Comparison of ENCODE assay signal across 14 cellular contexts in genomic region chr5:10540036-10540544, GRCh38. TPM values are rescaled to one million over a fixed set of nuclear protein-coding genes. Genes with fewer than 3 reads are reported as not detected.
DNase-seq lines count a peak whose midpoint lies in the region; ATAC-seq and TF ChIP-seq lines count a peak whose summit lies in the region.
"Had no signal": no experiment of that assay in that cellular context is flagged by ENCODE, and none has a peak within 500 bp of the region (broad histone marks: within the 10 kb centered on the region; RNA-seq: fewer than 3 reads in every experiment).

No MANE protein-coding gene starts in this region.

- H4K20me1 ChIP-seq in BLaER1 treated with 17β-estradiol and CSF1 and Interleukin-3, amounts not matched to agents 10 nM and 100 nM = no peaks in the 10 kb centered on the region

- WGBS in spleen, 5 donors = 69 to 80% (median 78%) methylated on average over 11 of the region's 11 CpGs
- WGBS in esophagus squamous epithelium, 2 donors = 85 to 86% methylated on average over 1 to 9 of the region's 11 CpGs

- H3K9me3 ChIP-seq in BLaER1 treated with 17β-estradiol and CSF1 and Interleukin-3, amounts not matched to agents 10 nM and 100 nM (replicated peaks in 1 of 11) = no peaks in the 10 kb centered on the region
- H3K9me3 ChIP-seq in RWPE2 (ENCODE audit: severe bottlenecking) (no peaks in the 10 kb centered on the region), spleen (no peaks in the 10 kb centered on the region), esophagus squamous epithelium (no peaks in the 10 kb centered on the region)

- H3K27me3 ChIP-seq in BLaER1 treated with 17β-estradiol and CSF1 and Interleukin-3, amounts not matched to agents 10 nM and 100 nM = no peaks in the 10 kb centered on the region
- H3K27me3 ChIP-seq in RWPE2 (ENCODE audit: insufficient read depth, poor library complexity, severe bottlenecking) = no peaks in the 10 kb centered on the region
- peaks cover 0 to 4% (median 0%) of the 10 kb centered on the region in 7 donors for H3K27me3 ChIP-seq in spleen (replicated peaks in 1 of 7)
- H3K27me3 ChIP-seq in esophagus squamous epithelium = peaks cover 0 to 30% (median 0%) of the 10 kb centered on the region in 4 donors

- no peaks in the 10 kb centered on the region for H3K36me3 ChIP-seq in BLaER1 treated with 17β-estradiol and CSF1 and Interleukin-3, amounts not matched to agents 10 nM and 100 nM
- no peaks in the 10 kb centered on the region for H3K36me3 ChIP-seq in RWPE2 (ENCODE audit: low read depth)
- H3K36me3 ChIP-seq in spleen = no peaks in the 10 kb centered on the region
- H3K36me3 ChIP-seq in esophagus squamous epithelium = no peaks in the 10 kb centered on the region

- H3K4me3 ChIP-seq in BLaER1 treated with 17β-estradiol and CSF1 and Interleukin-3, amounts not matched to agents 10 nM and 100 nM = no peak overlapping the region
- H3K4me3 ChIP-seq in RWPE2 (ENCODE audit: severe bottlenecking) (no peak overlapping the region), spleen (no peak overlapping the region), esophagus squamous epithelium (no peak overlapping the region)
- H3K4me3 ChIP-seq: GM12878, GM23248 had no signal

- peak overlapping the region in 8 of 11 experiments; percentile 21 to 97 (median 87); a peak in 14 of 22 replicates for H3K4me2 ChIP-seq in BLaER1 treated with 17β-estradiol and CSF1 and Interleukin-3, amounts not matched to agents 10 nM and 100 nM

- intact Hi-C loops in spleen (cut with DNase I; ENCODE audit: low total_unique reads) = no loop called here
- intact Hi-C loops in esophagus squamous epithelium (cut with DNase I) = no loop called here

- no peak for ATAC-seq in RWPE2 (ENCODE audit: low read depth)
- ATAC-seq: GM12878, HCT116 had no signal

- peaks cover 30 to 61% (median 52%) of the 10 kb centered on the region in 10 experiments for H3K4me1 ChIP-seq in BLaER1 treated with 17β-estradiol and CSF1 and Interleukin-3, amounts not matched to agents 10 nM and 100 nM
- H3K4me1 ChIP-seq in RWPE2 (ENCODE audit: insufficient read depth, poor library complexity, severe bottlenecking) = no peaks in the 10 kb centered on the region
- H3K4me1 ChIP-seq in spleen = peaks cover 9 to 52% (median 25%) of the 10 kb centered on the region in 6 donors
- peaks cover 16 to 30% (median 19%) of the 10 kb centered on the region in 3 donors for H3K4me1 ChIP-seq in esophagus squamous epithelium

- TF ChIP-seq POLR2A in spleen (IDR thresholded peaks at IDR 0.05) (no peak), esophagus squamous epithelium (IDR thresholded peaks at IDR 0.05) (no peak)

- TF ChIP-seq CTCF in RWPE2 (IDR thresholded peaks at IDR 0.05; ENCODE audit: poor library complexity, severe bottlenecking) = no peak
- no peak for TF ChIP-seq CTCF in spleen (IDR thresholded peaks at IDR 0.05 in 8 of 11, conservative IDR thresholded peaks at IDR 0.05 in 3 of 11)
- no peak for TF ChIP-seq CTCF in esophagus squamous epithelium (IDR thresholded peaks at IDR 0.05)

- no peak overlapping the region for H3K9ac ChIP-seq in BLaER1 treated with 17β-estradiol and CSF1 and Interleukin-3, amounts not matched to agents 10 nM and 100 nM
- H3K9ac ChIP-seq: GM23248 had no signal

- DNase-seq in RWPE2 (ENCODE audit: low spot score) = peak; percentile 13
- DNase-seq in spleen = no peak
- no peak for DNase-seq in NCI-H2081 treated with DMSO at 0.1 percent for 48 hours (lab: John Stamatoyannopoulos, UW)
- no peak for DNase-seq in esophagus squamous epithelium (lab: John Stamatoyannopoulos, UW)
- no peak for DNase-seq in NCI-H345 treated with DMSO at 0.1 percent for 48 hours (lab: John Stamatoyannopoulos, UW; ENCODE audit: unreplicated experiment)
- DNase-seq: ACHN; C1 segment of cervical spinal cord; CD4-positive, alpha-beta memory T cell; DMS79 had no signal

- H3K27ac ChIP-seq in BLaER1 treated with 17β-estradiol and CSF1 and Interleukin-3, amounts not matched to agents 10 nM and 100 nM = peak overlapping the region in 1 of 11 experiments; percentile 31; a peak in 1 of 22 replicates
- no peak overlapping the region for H3K27ac ChIP-seq in RWPE2 (ENCODE audit: poor library complexity, severe bottlenecking)
- H3K27ac ChIP-seq in cingulate gyrus (ENCODE audit: low read depth, low read length) = peak overlapping the region; percentile 0
- peak overlapping the region in 6 of 8 donors; percentile 13 to 53 (median 44) for H3K27ac ChIP-seq in spleen
- no peak overlapping the region for H3K27ac ChIP-seq in esophagus squamous epithelium
- H3K27ac ChIP-seq: GM23248 had no signal

RNA-seq across cellular contexts. Expression of gene ANKRD33B, which starts 23.8 kb away (rescaled TPM):
- total RNA-seq in spleen (10 to 100 TPM; 20.7 to 37.8 (median 26.7) TPM), esophagus squamous epithelium (1 to 10 TPM in 2 of 4 donors, under 1 TPM in 2; 0.57 to 6.5 (median 1.7) TPM)
- polyA plus RNA-seq in spleen = 1 to 10 TPM; 2.0 to 5.3 (median 2.4) TPM

Comparison
In these comparisons a context has a peak if more than half of its experiments do, and no peak if none do; other contexts are left out.
1. H3K27ac ChIP-seq: peak in cingulate gyrus (single experiment) and spleen (6 of 8); none in RWPE2 (single experiment) and esophagus squamous epithelium (0 of 4).